ENCODE assay signal across 12 cellular contexts in genomic region chr9:125435776-125436612, GRCh38.
"Had no signal": no experiment of that assay in that cellular context is flagged by ENCODE, and none has a peak within 500 bp of the region (broad histone marks: within the 10 kb centered on the region; RNA-seq: fewer than 3 reads in every experiment).

No MANE protein-coding gene starts in this region.

- H3K27ac Mint-ChIP-seq: activated CD8-positive, alpha-beta T cell treated with anti-CD3 and anti-CD28 coated beads for 36 hours; activated naive CD4-positive, alpha-beta T cell treated with anti-CD3 and anti-CD28 coated beads, Interleukin-2, amount 50 U/mL, for 24 hours; brain; T-helper 1 cell treated with Interleukin-12 subunit alpha and Interleukin-12 subunit beta and Interleukin-4 antibody, amounts not matched to agents 30 μg/mL and 1 μg/mL, for 36 hours had no signal

- H3K4me3 Mint-ChIP-seq: activated CD8-positive, alpha-beta T cell treated with anti-CD3 and anti-CD28 coated beads for 36 hours; activated naive CD4-positive, alpha-beta T cell treated with anti-CD3 and anti-CD28 coated beads, Interleukin-2, amount 50 U/mL, for 24 hours; brain; neural crest cell; T-helper 1 cell treated with Interleukin-12 subunit alpha and Interleukin-12 subunit beta and Interleukin-4 antibody, amounts not matched to agents 30 μg/mL and 1 μg/mL, for 36 hours had no signal

- ATAC-seq: activated CD8-positive, alpha-beta T cell treated with anti-CD3 and anti-CD28 coated beads for 36 hours; esophagus mucosa had no signal

- H3K36me3 Mint-ChIP-seq: brain had no signal

- H3K4me3 ChIP-seq: SK-N-MC, tibial nerve had no signal

- DNase-seq: activated CD4-positive, alpha-beta T cell treated with anti-CD3 and anti-CD28 coated beads for 4 hours; activated CD8-positive, alpha-beta T cell treated with anti-CD3 and anti-CD28 coated beads for 36 hours; amygdala; glutamatergic neuron; small intestine had no signal

- H3K4me1 Mint-ChIP-seq: activated naive CD4-positive, alpha-beta T cell treated with anti-CD3 and anti-CD28 coated beads, Interleukin-2, amount 50 U/mL, for 24 hours had no signal

- H3K9me3 Mint-ChIP-seq: activated CD8-positive, alpha-beta T cell treated with anti-CD3 and anti-CD28 coated beads for 36 hours; activated naive CD4-positive, alpha-beta T cell treated with anti-CD3 and anti-CD28 coated beads, Interleukin-2, amount 50 U/mL, for 24 hours; neural crest cell; T-helper 1 cell treated with Interleukin-12 subunit alpha and Interleukin-12 subunit beta and Interleukin-4 antibody, amounts not matched to agents 30 μg/mL and 1 μg/mL, for 36 hours had no signal

- H3K27me3 Mint-ChIP-seq: activated CD8-positive, alpha-beta T cell treated with anti-CD3 and anti-CD28 coated beads for 36 hours; activated naive CD4-positive, alpha-beta T cell treated with anti-CD3 and anti-CD28 coated beads, Interleukin-2, amount 50 U/mL, for 24 hours; brain had no signal

- H3K27me3 ChIP-seq: tibial nerve had no signal
